Comparison of ENCODE assay signal across 23 cellular contexts in genomic region chr2:20624156-20624883, GRCh38. TPM values are rescaled to one million over a fixed set of nuclear protein-coding genes. Genes with fewer than 3 reads are reported as not detected.
DNase-seq lines count a peak whose midpoint lies in the region; ATAC-seq and TF ChIP-seq lines count a peak whose summit lies in the region.
"Had no signal": no experiment of that assay in that cellular context is flagged by ENCODE, and none has a peak within 500 bp of the region (broad histone marks: within the 10 kb centered on the region; RNA-seq: fewer than 3 reads in every experiment).

No MANE protein-coding gene starts in this region.

- H3K36me3 ChIP-seq in upper lobe of right lung, result peaks cover 53% of the 10 kb centered on the region

- TF ChIP-seq CTCF in upper lobe of right lung (IDR thresholded peaks at IDR 0.05), result no peak

- peak; percentile 55 for DNase-seq in activated effector memory CD4-positive, alpha-beta T cell treated with anti-CD3 and anti-CD28 coated beads, Interleukin-2, amount 50 U/mL, for 16 hours
- no peak for DNase-seq in activated effector memory CD4-positive, alpha-beta T cell treated with Interleukin-2 at 50 U/mL for 16 hours
- DNase-seq in cardiac septum (ENCODE audit: low spot score), result peak; percentile 64
- DNase-seq in posterior vena cava (ENCODE audit: low spot score), result peak; percentile 32
- DNase-seq in upper lobe of right lung, result peak; percentile 59
- DNase-seq in SKM-1 (lab: John Stamatoyannopoulos, UW; ENCODE audit: unreplicated experiment), result no peak
- DNase-seq in NCI-H82 (lab: John Stamatoyannopoulos, UW), result no peak
- DNase-seq in NCI-H82 treated with DMSO at 0.1 percent for 48 hours (lab: John Stamatoyannopoulos, UW; ENCODE audit: unreplicated experiment), result no peak
- DNase-seq: 8988T; activated CD4-positive, CD25-positive, alpha-beta regulatory T cell; activated naive CD8-positive, alpha-beta T cell treated with anti-CD3 and anti-CD28 coated beads, Interleukin-2, amount 10 ng/mL, durations not matched to agents 7 days and 5 days; activated T-cell treated with anti-CD3 and anti-CD28 coated beads, Interleukin-2, amount 50 U/mL, for 4 hours; Calu3; GM23248; immature natural killer cell; mammary epithelial cell; naive B cell; NCI-H1694; NCI-H774; PC-3 had no signal

- H3K27ac ChIP-seq in upper lobe of right lung, result no peak overlapping the region
- H3K27ac ChIP-seq: GM23248, SK-N-MC had no signal

- intact Hi-C loops in cardiac septum (cut with DNase I), result no loop called here
- intact Hi-C loops in posterior vena cava (cut with DNase I), result no loop called here
- intact Hi-C loops in upper lobe of right lung (cut with DNase I), result no loop called here

- H3K4me3 ChIP-seq in upper lobe of right lung, result no peak overlapping the region
- H3K4me3 ChIP-seq: GM23248, SK-N-MC, smooth muscle cell, tibial nerve had no signal

- peaks cover 8% of the 10 kb centered on the region for H3K4me1 ChIP-seq in upper lobe of right lung

- no peaks in the 10 kb centered on the region for H3K9me3 ChIP-seq in upper lobe of right lung
- H3K9me3 ChIP-seq: tibial nerve had no signal

- no peak for ATAC-seq in upper lobe of right lung
- ATAC-seq: activated T-cell treated with anti-CD3 and anti-CD28 coated beads, Interleukin-2, amount 50 U/mL, for 4 hours; PC-3 had no signal

- H3K27me3 ChIP-seq in upper lobe of right lung, result no peaks in the 10 kb centered on the region
- H3K27me3 ChIP-seq: tibial nerve had no signal

RNA-seq across cellular contexts. Expression of gene HS1BP3, which starts 26.6 kb away (rescaled TPM):
- total RNA-seq in cardiac septum, result 15.6 TPM
- 10 to 100 TPM; 37.1 to 41.8 TPM for total RNA-seq in posterior vena cava
- total RNA-seq in upper lobe of right lung, result 35.8 TPM

RNA-seq across cellular contexts. Expression of gene GDF7, which starts 42.6 kb away (rescaled TPM):
- total RNA-seq in cardiac septum, result 0.94 TPM
- 1 to 10 TPM; 3.6 to 3.8 TPM for total RNA-seq in posterior vena cava
- total RNA-seq in upper lobe of right lung, result 0.72 TPM
- total RNA-seq: activated naive CD8-positive, alpha-beta T cell treated with anti-CD3 and anti-CD28 coated beads, Interleukin-2, amount 10 ng/mL, durations not matched to agents 7 days and 5 days; Calu3; GM23248 had no signal

Comparison
In these comparisons a context has a peak if more than half of its experiments do, and no peak if none do; other contexts are left out.
1. DNase-seq: peak in activated effector memory CD4-positive, alpha-beta T cell treated with anti-CD3 and anti-CD28 coated beads, Interleukin-2, amount 50 U/mL, for 16 hours (single experiment), cardiac septum (single experiment), posterior vena cava (single experiment) and upper lobe of right lung (single experiment); none in activated effector memory CD4-positive, alpha-beta T cell treated with Interleukin-2 at 50 U/mL for 16 hours (single experiment), SKM-1 (single experiment), NCI-H82 (single experiment) and NCI-H82 treated with DMSO at 0.1 percent for 48 hours (single experiment).